In the genomic region with DNA sequence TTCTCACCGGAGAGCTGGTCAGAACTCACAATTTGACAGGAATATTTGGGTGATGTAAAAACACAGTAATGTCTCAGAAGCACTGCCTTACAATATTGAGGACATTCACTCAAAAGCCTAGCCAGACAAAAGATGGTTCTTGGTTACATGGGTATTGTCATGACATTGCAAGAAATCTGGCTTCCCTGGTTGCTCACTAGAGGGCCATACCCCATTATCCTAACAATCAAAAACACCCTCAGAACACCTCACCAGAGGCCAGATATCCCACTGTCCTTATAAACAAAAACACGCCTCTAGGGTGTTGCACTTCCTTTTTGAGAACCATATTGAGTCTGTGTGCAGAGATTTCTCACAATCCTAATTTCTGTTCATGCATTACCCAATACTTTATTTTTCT, we compare ENCODE assay signal across 31 cellular contexts.
"Had no signal": no experiment of that assay in that cellular context is flagged by ENCODE, and none has a peak within 500 bp of the region (broad histone marks: within the 10 kb centered on the region; RNA-seq: fewer than 3 reads in every experiment).

No MANE protein-coding gene starts in this region.

- H3K27ac ChIP-seq: ascending aorta, cardiac muscle cell, KMS-11, SJCRH30, SK-N-MC had no signal

- ATAC-seq: activated CD4-positive, alpha-beta T cell treated with anti-CD3 and anti-CD28 coated beads for 36 hours; activated CD4-positive, CD25-positive, alpha-beta regulatory T cell treated with anti-CD3 and anti-CD28 coated beads, Interleukin-2, amount 50 U/mL, for 24 hours; Panc1 had no signal

- H3K4me3 ChIP-seq: ascending aorta, cardiac muscle cell, SJCRH30, SK-N-MC had no signal

- H3K4me3 Mint-ChIP-seq: activated CD4-positive, alpha-beta memory T cell treated with anti-CD3 and anti-CD28 coated beads for 36 hours; activated CD4-positive, alpha-beta T cell treated with anti-CD3 and anti-CD28 coated beads for 36 hours; activated naive CD4-positive, alpha-beta T cell treated with anti-CD3 and anti-CD28 coated beads, Interleukin-2, amount 50 U/mL, for 24 hours; activated naive CD8-positive, alpha-beta T cell treated with anti-CD3 and anti-CD28 coated beads, Interleukin-2, amount 10 ng/mL, durations not matched to agents 7 days and 5 days had no signal

- H3K27ac Mint-ChIP-seq: activated CD4-positive, alpha-beta memory T cell treated with anti-CD3 and anti-CD28 coated beads for 36 hours; activated CD4-positive, alpha-beta T cell treated with anti-CD3 and anti-CD28 coated beads for 36 hours; activated naive CD4-positive, alpha-beta T cell treated with anti-CD3 and anti-CD28 coated beads, Interleukin-2, amount 50 U/mL, for 24 hours; activated naive CD8-positive, alpha-beta T cell treated with anti-CD3 and anti-CD28 coated beads, Interleukin-2, amount 10 ng/mL, durations not matched to agents 7 days and 5 days; activated T-helper 2 cell treated with anti-CD3 and anti-CD28 coated beads, Interferon-gamma antibody, Interleukin-2, Interleukin-4, amounts not matched to agents 10 μg/mL and 5 μg/mL and 100 μg/mL, durations not matched to agents 14 hours and 24 hours and 36 hours had no signal

- H3K27me3 Mint-ChIP-seq: activated CD4-positive, alpha-beta memory T cell treated with anti-CD3 and anti-CD28 coated beads for 36 hours; activated CD4-positive, alpha-beta T cell treated with anti-CD3 and anti-CD28 coated beads for 36 hours; activated naive CD4-positive, alpha-beta T cell treated with anti-CD3 and anti-CD28 coated beads, Interleukin-2, amount 50 U/mL, for 24 hours; activated naive CD8-positive, alpha-beta T cell treated with anti-CD3 and anti-CD28 coated beads, Interleukin-2, amount 10 ng/mL, durations not matched to agents 7 days and 5 days had no signal

- H3K4me1 Mint-ChIP-seq: activated CD4-positive, alpha-beta T cell treated with anti-CD3 and anti-CD28 coated beads for 36 hours; activated naive CD4-positive, alpha-beta T cell treated with anti-CD3 and anti-CD28 coated beads, Interleukin-2, amount 50 U/mL, for 24 hours; activated naive CD8-positive, alpha-beta T cell treated with anti-CD3 and anti-CD28 coated beads, Interleukin-2, amount 10 ng/mL, durations not matched to agents 7 days and 5 days had no signal

- H3K27me3 ChIP-seq: ascending aorta, cardiac muscle cell, SJCRH30 had no signal

- H3K4me1 ChIP-seq: ascending aorta, SJCRH30 had no signal

- DNase-seq: activated CD4-positive, alpha-beta memory T cell treated with anti-CD3 and anti-CD28 coated beads for 36 hours; activated CD4-positive, alpha-beta T cell treated with anti-CD3 and anti-CD28 coated beads for 36 hours; activated CD4-positive, alpha-beta T cell treated with anti-CD3 and anti-CD28 coated beads, Interleukin-2, amount 50 U/mL, for 1 hour; activated gamma-delta T cell; activated naive CD4-positive, alpha-beta T cell treated with Interleukin-2 at 50 U/mL for 16 hours; activated naive CD8-positive, alpha-beta T cell treated with anti-CD3 and anti-CD28 coated beads, Interleukin-2, amount 10 ng/mL, durations not matched to agents 7 days and 5 days; activated T-cell treated with anti-CD3 and anti-CD28 coated beads, Interleukin-2, amount 50 U/mL, for 1 hour; amygdala; MM.1S; MV-4-11; NCI-H1092; NCI-H1436 treated with DMSO at 0.1 percent for 48 hours; NCI-H1694 treated with DMSO at 0.1 percent for 48 hours; NCI-H2029; NCI-H345; NCI-H524 treated with DMSO at 0.1 percent for 48 hours; NCI-H748 treated with DMSO at 0.1 percent for 48 hours; NK-92 treated with Interleukin-12 subunit alpha and Interleukin-12 subunit beta, amount 100 ng/mL, for 24 hours; OCI-M1; SHP77; SJCRH30; T1000 had no signal

- H3K9ac ChIP-seq: KMS-11 had no signal

- H3K4me2 ChIP-seq: KMS-11 had no signal

- H3K36me3 Mint-ChIP-seq: activated CD4-positive, alpha-beta memory T cell treated with anti-CD3 and anti-CD28 coated beads for 36 hours; activated naive CD8-positive, alpha-beta T cell treated with anti-CD3 and anti-CD28 coated beads, Interleukin-2, amount 10 ng/mL, durations not matched to agents 7 days and 5 days had no signal

- FAIRE-seq: TTC549 had no signal

- H3K9me3 ChIP-seq: ascending aorta, SJCRH30 had no signal

- H3K36me3 ChIP-seq: ascending aorta, cardiac muscle cell, SJCRH30 had no signal
